In genomic region chr11:125064070-125064469, GRCh38 we compare ENCODE assay signal across 9 cellular contexts. TPM values are rescaled to one million over a fixed set of nuclear protein-coding genes. Genes with fewer than 3 reads are reported as not detected.
DNase-seq lines count a peak whose midpoint lies in the region; ATAC-seq and TF ChIP-seq lines count a peak whose summit lies in the region.
"Had no signal": no experiment of that assay in that cellular context is flagged by ENCODE, and none has a peak within 500 bp of the region (broad histone marks: within the 10 kb centered on the region; RNA-seq: fewer than 3 reads in every experiment).

No MANE protein-coding gene starts in this region.

- in situ Hi-C loops in IMR-90 (cut with MboI; ENCODE audit: low sequenced_read_pairs), result no loop called here
- in situ Hi-C loops in GM13977 (cut with MboI; ENCODE audit: low pct_unique_long_range_greater_than_20kb, low sequenced_read_pairs, unreplicated experiment), result no loop called here

- no peak for DNase-seq in CD4-positive, CD25-positive, alpha-beta regulatory T cell
- no peak for DNase-seq in IMR-90
- DNase-seq in dorsolateral prefrontal cortex, result no peak
- DNase-seq in nephron progenitor cell, result no peak
- DNase-seq in NCI-H1436 treated with DMSO at 0.1 percent for 48 hours (lab: John Stamatoyannopoulos, UW), result no peak
- DNase-seq in putamen (ENCODE audit: low spot score), result no peak
- DNase-seq in GM13977 (ENCODE audit: low spot score), result no peak
- DNase-seq in NCI-H526 treated with DMSO at 0.1 percent for 48 hours (lab: John Stamatoyannopoulos, UW), result no peak
- DNase-seq: NCI-H774 had no signal

- no peak for TF ChIP-seq CTCF in IMR-90 (conservative IDR thresholded peaks at IDR 0.05; ENCODE audit: low read depth, low read length)
- TF ChIP-seq CTCF in dorsolateral prefrontal cortex (IDR thresholded peaks at IDR 0.05 in 54 of 56, conservative IDR thresholded peaks at IDR 0.05 in 2 of 56; ENCODE audit: low read depth in 1 of 56, partially characterized antibody in 56 of 56), result no peak
- TF ChIP-seq CTCF in nephron progenitor cell (IDR thresholded peaks at IDR 0.05), result no peak
- no peak for TF ChIP-seq CTCF in GM13977 (IDR thresholded peaks at IDR 0.05; ENCODE audit: extremely low read depth, insufficient read depth, missing control alignments)

- H3K56ac ChIP-seq in IMR-90 (ENCODE audit: extremely low read depth, insufficient read depth, low read length), result no peak overlapping the region

- ATAC-seq in CD4-positive, CD25-positive, alpha-beta regulatory T cell (ENCODE audit: low read depth in 2 of 2), result no peak
- ATAC-seq in IMR-90 (ENCODE audit: low read depth), result no peak

- no peaks in the 10 kb centered on the region; a peak in 1 of 4 replicates for H3K79me1 ChIP-seq in IMR-90 (ENCODE audit: low read depth in 1 of 2, low read length in 2 of 2)

- CTCF ChIA-PET in IMR-90 (lab: Yijun Ruan, JAX), result no interaction called here

- H3K18ac ChIP-seq in IMR-90 (ENCODE audit: low read depth, low read length), result no peak overlapping the region

- H3K4me3 Mint-ChIP-seq in CD4-positive, CD25-positive, alpha-beta regulatory T cell, result peak overlapping the region; percentile 59 to 69 (median 67)
- H3K4me3 Mint-ChIP-seq in nephron progenitor cell, result peak overlapping the region; percentile 69

- H3K9me1 ChIP-seq in IMR-90 (ENCODE audit: insufficient read depth, low read length), result peaks cover 3% of the 10 kb centered on the region; the same call in 1 of the 2 replicates

- no peak overlapping the region for H3K27ac Mint-ChIP-seq in CD4-positive, CD25-positive, alpha-beta regulatory T cell
- H3K27ac Mint-ChIP-seq in nephron progenitor cell, result no peak overlapping the region

- H3K36me3 Mint-ChIP-seq in CD4-positive, CD25-positive, alpha-beta regulatory T cell, result no peaks in the 10 kb centered on the region
- no peaks in the 10 kb centered on the region for H3K36me3 Mint-ChIP-seq in nephron progenitor cell (ENCODE audit: low read depth)

- H3K4me2 ChIP-seq in IMR-90 (ENCODE audit: low read depth, low read length), result peak overlapping the region; percentile 73; the same call in 1 of the 2 replicates

- BruUV-seq in IMR-90 (replicated peaks; lab: Mats Ljungman, UMichigan), result no TSS peak

- H3K4ac ChIP-seq in IMR-90 (ENCODE audit: low read depth, low read length), result no peak overlapping the region

- no peaks in the 10 kb centered on the region for H3K9me3 Mint-ChIP-seq in CD4-positive, CD25-positive, alpha-beta regulatory T cell
- H3K9me3 Mint-ChIP-seq in nephron progenitor cell, result no peaks in the 10 kb centered on the region

- dilution Hi-C loops in IMR-90 (cut with HindIII; ENCODE audit: low sequenced_read_pairs, unreplicated experiment), result no loop called here

- H3K36me3 ChIP-seq in CD4-positive, CD25-positive, alpha-beta regulatory T cell (ENCODE audit: control insufficient read depth, insufficient read depth, low read length), result no peaks in the 10 kb centered on the region
- H3K36me3 ChIP-seq in IMR-90 (ENCODE audit: control insufficient read depth, insufficient read depth, low read length), result no peaks in the 10 kb centered on the region

- no peak overlapping the region for H3K9ac ChIP-seq in IMR-90 (ENCODE audit: low read depth, low read length)

- H3K14ac ChIP-seq in IMR-90 (replicated peaks; ENCODE audit: low read depth, low read length), result no peak overlapping the region

- no peak overlapping the region for H2BK5ac ChIP-seq in IMR-90 (ENCODE audit: low read depth, low read length, poor library complexity, severe bottlenecking)

- H4K91ac ChIP-seq in IMR-90 (ENCODE audit: insufficient read depth, low read depth, low read length), result no peak overlapping the region

- H3K9me3 ChIP-seq in CD4-positive, CD25-positive, alpha-beta regulatory T cell (ENCODE audit: control insufficient read depth in 2 of 2, low read length in 2 of 2), result no peaks in the 10 kb centered on the region
- H3K9me3 ChIP-seq in IMR-90 (ENCODE audit: control insufficient read depth, insufficient read depth, low read length), result no peaks in the 10 kb centered on the region

- H3K27ac ChIP-seq in CD4-positive, CD25-positive, alpha-beta regulatory T cell (ENCODE audit: insufficient read depth, low read length, poor library complexity, severe bottlenecking), result no peak overlapping the region
- no peak overlapping the region for H3K27ac ChIP-seq in IMR-90 (ENCODE audit: insufficient read depth, low read length)
- peak overlapping the region in 10 of 59 donors; percentile 5 to 81 (median 68) for H3K27ac ChIP-seq in dorsolateral prefrontal cortex

- no peak overlapping the region for H4K5ac ChIP-seq in IMR-90 (ENCODE audit: low read depth, low read length)

- no CpG with 5 or more reads among the region's 7 CpGs for WGBS in IMR-90 (ENCODE audit: extremely low coverage in 2 of 2, insufficient read length in 1 of 2), 2 experiments

- peaks cover 54% of the 10 kb centered on the region for H3K27me3 Mint-ChIP-seq in CD4-positive, CD25-positive, alpha-beta regulatory T cell
- H3K27me3 Mint-ChIP-seq in nephron progenitor cell (ENCODE audit: low read depth, poor library complexity), result peaks cover 74% of the 10 kb centered on the region

- no peak for TF ChIP-seq RAD21 in IMR-90 (IDR thresholded peaks at IDR 0.05; ENCODE audit: low read length)

- peaks cover 10% of the 10 kb centered on the region for H3K4me1 ChIP-seq in CD4-positive, CD25-positive, alpha-beta regulatory T cell (ENCODE audit: control insufficient read depth, insufficient read depth, low read length, poor library complexity, severe bottlenecking)
- H3K4me1 ChIP-seq in IMR-90 (ENCODE audit: control insufficient read depth, insufficient read depth, low read length), result peaks cover 3% of the 10 kb centered on the region; the same call in 1 of the 2 replicates

- H4K8ac ChIP-seq in IMR-90 (ENCODE audit: low read depth in 2 of 2, low read length in 2 of 2), result no peak overlapping the region

- no peak overlapping the region for H2BK15ac ChIP-seq in IMR-90 (ENCODE audit: low read depth, low read length)

- H4K20me1 ChIP-seq in IMR-90 (ENCODE audit: insufficient read depth, low read length), result no peaks in the 10 kb centered on the region

- no peak for TF ChIP-seq POLR2A in IMR-90 (IDR thresholded peaks at IDR 0.05; ENCODE audit: low read depth, low read length)

- H2AK9ac ChIP-seq in IMR-90 (replicated peaks; ENCODE audit: low read depth, low read length, poor library complexity), result no peak overlapping the region

- no peak overlapping the region for H2AK5ac ChIP-seq in IMR-90 (ENCODE audit: low read depth, low read length)

- peak overlapping the region; percentile 99 for H2AFZ ChIP-seq in IMR-90 (replicated peaks; ENCODE audit: low read length, poor library complexity)

- POLR2A ChIA-PET in IMR-90 (lab: Charles Lee; ENCODE audit: unreplicated experiment), result no interaction called here

- H3K4me3 ChIP-seq in CD4-positive, CD25-positive, alpha-beta regulatory T cell (ENCODE audit: low read depth, low read length), result no peak overlapping the region
- H3K4me3 ChIP-seq in IMR-90 (ENCODE audit: insufficient read depth, low read depth, low read length), result no peak overlapping the region
- peak overlapping the region in 42 of 59 donors; percentile 45 to 79 (median 68) for H3K4me3 ChIP-seq in dorsolateral prefrontal cortex

- H3K27me3 ChIP-seq in CD4-positive, CD25-positive, alpha-beta regulatory T cell (ENCODE audit: control insufficient read depth, insufficient read depth, low read length), result peaks cover 24% of the 10 kb centered on the region
- H3K27me3 ChIP-seq in IMR-90 (ENCODE audit: control insufficient read depth, insufficient read depth, low read length) (no peaks in the 10 kb centered on the region), dorsolateral prefrontal cortex (peaks cover 0 to 39% (median 6%) of the 10 kb centered on the region in 45 donors)

- no peak overlapping the region for H2BK20ac ChIP-seq in IMR-90 (ENCODE audit: low read depth, low read length)

- H3K4me1 Mint-ChIP-seq in CD4-positive, CD25-positive, alpha-beta regulatory T cell, result peaks cover 0 to 16% (median 3%) of the 10 kb centered on the region in 4 donors
- H3K4me1 Mint-ChIP-seq in nephron progenitor cell, result peaks cover 5% of the 10 kb centered on the region

- peak overlapping the region; percentile 86; the same call in 1 of the 2 replicates for H3K23ac ChIP-seq in IMR-90 (ENCODE audit: low read depth, low read length)

- no peak overlapping the region for H2BK120ac ChIP-seq in IMR-90 (ENCODE audit: low read depth, low read length)

- intact Hi-C loops in IMR-90 (cut with micrococcal nuclease) (no loop called here), dorsolateral prefrontal cortex (cut with DNase I) (no loop called here)

TF ChIP-seq in IMR-90, 13 proteins besides CTCF, POLR2A, EP300 and RAD21 (continues in another document):
- TF ChIP-seq RCOR1 (IDR thresholded peaks at IDR 0.05; ENCODE audit: insufficient replicate concordance, low read length) (no peak), FOS (IDR thresholded peaks at IDR 0.05; ENCODE audit: low read depth, low read length) (no peak), BHLHE40 (IDR thresholded peaks at IDR 0.05; ENCODE audit: low read depth, low read length) (no peak), CEBPB (IDR thresholded peaks at IDR 0.05; ENCODE audit: low read depth, low read length) (no peak), RFX5 (IDR thresholded peaks at IDR 0.05; ENCODE audit: low read depth, low read length) (no peak), MXI1 (IDR thresholded peaks at IDR 0.05; ENCODE audit: borderline replicate concordance, low read depth, low read length) (no peak)

RNA-seq across cellular contexts. Expression of gene SLC37A2, which starts 1.0 kb away (rescaled TPM):
- total RNA-seq in CD4-positive, CD25-positive, alpha-beta regulatory T cell, result not detected
- under 1 TPM in 3 of 4 donors, not detected in 1; 0.17 to 0.41 (median 0.24) TPM for polyA plus RNA-seq in CD4-positive, CD25-positive, alpha-beta regulatory T cell
- total RNA-seq in IMR-90 (2012; rRNA removed), result 0.72 and 0.83 TPM in 2 replicates
- polyA plus RNA-seq in IMR-90 (2012; rRNA removed), result 1.1 and 1.5 TPM in 2 replicates
- 0.83 and 1.4 TPM in 2 replicates for polyA plus RNA-seq in IMR-90 (2012; cell fraction: cytosol; rRNA removed)
- 2.5 and 4.2 TPM in 2 replicates for polyA plus RNA-seq in IMR-90 (2012; cell fraction: nucleus; rRNA removed; ENCODE audit: low replicate concordance)
- 1 to 10 TPM in 108 of 120 experiments, under 1 TPM in 12; 0.24 to 9.8 (median 2.3) TPM for total RNA-seq in dorsolateral prefrontal cortex

RNA-seq across cellular contexts. Expression of gene TMEM218, which starts 47.4 kb away (rescaled TPM):
- total RNA-seq in CD4-positive, CD25-positive, alpha-beta regulatory T cell, result 9.7 TPM
- polyA plus RNA-seq in CD4-positive, CD25-positive, alpha-beta regulatory T cell, result 10 to 100 TPM; 34.4 to 42.8 (median 41.2) TPM
- 19.4 and 24.4 TPM in 2 replicates for total RNA-seq in IMR-90 (2012; rRNA removed)
- polyA plus RNA-seq in IMR-90 (2012; rRNA removed), result 17.7 and 23.0 TPM in 2 replicates
- polyA plus RNA-seq in IMR-90 (2012; cell fraction: cytosol; rRNA removed), result 22.3 and 22.4 TPM in 2 replicates
- polyA plus RNA-seq in IMR-90 (2012; cell fraction: nucleus; rRNA removed; ENCODE audit: low replicate concordance), result 16.7 and 47.5 TPM in 2 replicates
- total RNA-seq in dorsolateral prefrontal cortex, result 10 to 100 TPM in 52 of 120 experiments, 1 to 10 TPM in 68; 5.4 to 17.7 (median 9.7) TPM

Comparison
In these comparisons a context has a peak if more than half of its experiments do, and no peak if none do; other contexts are left out.
1. H3K4me3 ChIP-seq: peak in dorsolateral prefrontal cortex (42 of 59); none in CD4-positive, CD25-positive, alpha-beta regulatory T cell (single experiment) and IMR-90 (single experiment).